Comparison of ENCODE assay signal across 9 cellular contexts in genomic region chr16:60203525-60204124, GRCh38.
DNase-seq lines count a peak whose midpoint lies in the region; FAIRE-seq and TF ChIP-seq lines count a peak whose summit lies in the region.
"Had no signal": no experiment of that assay in that cellular context is flagged by ENCODE, and none has a peak within 500 bp of the region (broad histone marks: within the 10 kb centered on the region; RNA-seq: fewer than 3 reads in every experiment).

No MANE protein-coding gene starts in this region.

- POLR2A ChIA-PET in AG04449 (lab: Yijun Ruan, JAX) = no interaction called here

- no peak overlapping the region for H3K27ac ChIP-seq in VCaP

- H3K4me1 Mint-ChIP-seq in activated naive CD8-positive, alpha-beta T cell treated with anti-CD3 and anti-CD28 coated beads for 36 hours = no peaks in the 10 kb centered on the region
- H3K4me1 Mint-ChIP-seq: activated naive CD4-positive, alpha-beta T cell treated with anti-CD3 and anti-CD28 coated beads, Interleukin-2, amount 50 U/mL, for 24 hours had no signal

- FAIRE-seq in islet of Langerhans (lab: Jason Lieb, UNC) = peak; percentile 56

- no peak overlapping the region for H3K4me3 Mint-ChIP-seq in activated naive CD8-positive, alpha-beta T cell treated with anti-CD3 and anti-CD28 coated beads for 36 hours
- H3K4me3 Mint-ChIP-seq: activated naive CD4-positive, alpha-beta T cell treated with anti-CD3 and anti-CD28 coated beads, Interleukin-2, amount 50 U/mL, for 24 hours had no signal

- no peak overlapping the region for H3K27ac Mint-ChIP-seq in activated naive CD8-positive, alpha-beta T cell treated with anti-CD3 and anti-CD28 coated beads for 36 hours
- H3K27ac Mint-ChIP-seq: activated naive CD4-positive, alpha-beta T cell treated with anti-CD3 and anti-CD28 coated beads, Interleukin-2, amount 50 U/mL, for 24 hours had no signal

- H3K27me3 Mint-ChIP-seq in activated naive CD8-positive, alpha-beta T cell treated with anti-CD3 and anti-CD28 coated beads for 36 hours = no peaks in the 10 kb centered on the region
- H3K27me3 Mint-ChIP-seq: activated naive CD4-positive, alpha-beta T cell treated with anti-CD3 and anti-CD28 coated beads, Interleukin-2, amount 50 U/mL, for 24 hours had no signal

- H3K9me3 Mint-ChIP-seq in activated naive CD8-positive, alpha-beta T cell treated with anti-CD3 and anti-CD28 coated beads for 36 hours = peaks cover 2% of the 10 kb centered on the region

- CTCF ChIA-PET in AG04449 (lab: Yijun Ruan, JAX) = interaction anchor here (0.7 to 1.4 kb wide), 4 partner anchors 12 to 1389 kb away, joined by 3 to 4 read pairs (median 4); no protein-coding TSS in a partner anchor

- H3K36me3 Mint-ChIP-seq in activated naive CD8-positive, alpha-beta T cell treated with anti-CD3 and anti-CD28 coated beads for 36 hours = no peaks in the 10 kb centered on the region
- H3K36me3 Mint-ChIP-seq: activated naive CD4-positive, alpha-beta T cell treated with anti-CD3 and anti-CD28 coated beads, Interleukin-2, amount 50 U/mL, for 24 hours had no signal

- DNase-seq in AG04449 (ENCODE audit: low read depth, low spot score) (no peak), GM06990 (ENCODE audit: extremely low read depth, insufficient read length) (no peak), NCI-H2081 (lab: John Stamatoyannopoulos, UW) (no peak), NCI-H526 treated with DMSO at 0.1 percent for 48 hours (lab: John Stamatoyannopoulos, UW) (no peak), UCSD-AML1 (lab: John Stamatoyannopoulos, UW; ENCODE audit: unreplicated experiment) (no peak)
- DNase-seq in activated naive CD8-positive, alpha-beta T cell treated with anti-CD3 and anti-CD28 coated beads for 36 hours = no peak

- TF ChIP-seq CTCF in AG04449 (IDR thresholded peaks at IDR 0.05; ENCODE audit: insufficient read depth, low read length, missing control alignments) (peak; percentile 9), GM06990 (IDR thresholded peaks at IDR 0.05; ENCODE audit: insufficient read depth, low read length, poor library complexity, severe bottlenecking) (peak; percentile 6), VCaP (conservative IDR thresholded peaks at IDR 0.05) (peak; percentile 56)

- H3K4me3 ChIP-seq in AG04449 (ENCODE audit: low read depth, low read length) (no peak overlapping the region), GM06990 (replicated peaks; ENCODE audit: low read depth, low read length) (no peak overlapping the region)

- H3K27me3 ChIP-seq in GM06990 (replicated peaks; ENCODE audit: control insufficient read depth, insufficient read depth, low read length) = no peaks in the 10 kb centered on the region

- no peaks in the 10 kb centered on the region for H3K36me3 ChIP-seq in GM06990 (ENCODE audit: control insufficient read depth, insufficient read depth, low read length)

Comparison
In these comparisons a context has a peak if more than half of its experiments do, and no peak if none do; other contexts are left out.
1. CTCF ChIP-seq: peak in every context shown above with its lines; median percentile 56 in VCaP; 9 in AG04449; 6 in GM06990.